13 cellular contexts compared by ENCODE assay signal in genomic region chr5:45385321-45386058, GRCh38.
A peak's percentile ranks its signal among the peaks of the same experiment; 100 is the strongest.
DNase-seq lines count a peak whose midpoint lies in the region; ATAC-seq and TF ChIP-seq lines count a peak whose summit lies in the region.
"Had no signal": no experiment of that assay in that cellular context is flagged by ENCODE, and none has a peak within 500 bp of the region (broad histone marks: within the 10 kb centered on the region; RNA-seq: fewer than 3 reads in every experiment).

No MANE protein-coding gene starts in this region.

- no peaks in the 10 kb centered on the region for H3K4me1 ChIP-seq in left lung
- H3K4me1 ChIP-seq: Caco-2 had no signal

- TF ChIP-seq CTCF in left lung (IDR thresholded peaks at IDR 0.05), result no peak

- peak; percentile 6 for DNase-seq in Caki2 (ENCODE audit: low read depth)
- DNase-seq in MG63, result peak; percentile 86
- DNase-seq in astrocyte of the hippocampus (ENCODE audit: low read depth, low spot score), result peak; percentile 67
- DNase-seq in left lung, result no peak
- no peak for DNase-seq in globus pallidus (ENCODE audit: low spot score)
- DNase-seq in left colon, result no peak
- DNase-seq in stimulated activated CD4-positive, alpha-beta T cell treated with anti-CD3 and anti-CD28 coated beads, Interleukin-2, amount 100 ng/mL, for 24 hours, result no peak
- DNase-seq: Caco-2; NCI-H1417 treated with DMSO at 0.1 percent for 48 hours; stimulated activated CD4-positive, alpha-beta T cell treated with anti-CD3 and anti-CD28 coated beads, Interleukin-4, amount 100 ng/mL, for 24 hours had no signal

- H3K27ac ChIP-seq in left lung, result no peak overlapping the region

- H3K27me3 ChIP-seq in MG63 (no peaks in the 10 kb centered on the region), left lung (no peaks in the 10 kb centered on the region)

- H3K36me3 ChIP-seq in MG63, result no peaks in the 10 kb centered on the region
- H3K36me3 ChIP-seq in left lung, result no peaks in the 10 kb centered on the region

- ATAC-seq in left lung (peak; percentile 49), left colon (no peak), GM18519 (IDR thresholded peaks at IDR 0.05; ENCODE audit: low FRiP score, unreplicated experiment) (no peak)
- ATAC-seq: activated T-helper 17 cell treated with anti-CD3 and anti-CD28 coated beads, Interleukin-2, amount 50 U/mL, for 72 hours; WTC11 had no signal

- intact Hi-C loops in left lung (cut with DNase I), result no loop called here
- intact Hi-C loops in left colon (cut with DNase I, micrococcal nuclease), result no loop called here

- H3K9me3 ChIP-seq in MG63 (no peaks in the 10 kb centered on the region), left lung (no peaks in the 10 kb centered on the region)
- H3K9me3 ChIP-seq: Caco-2 had no signal

- in situ Hi-C loops in Caki2 (cut with HindIII; ENCODE audit: low pct_unique_long_range_greater_than_20kb, low sequenced_read_pairs), result no loop called here

- H3K4me3 ChIP-seq in MG63, result no peak overlapping the region
- H3K4me3 ChIP-seq in left lung, result no peak overlapping the region

Comparison
In these comparisons a context has a peak if more than half of its experiments do, and no peak if none do; other contexts are left out.
1. DNase-seq: peak in Caki2 (single experiment), MG63 (single experiment) and astrocyte of the hippocampus (single experiment); none in left lung (0 of 2), globus pallidus (single experiment), left colon (0 of 2) and stimulated activated CD4-positive, alpha-beta T cell treated with anti-CD3 and anti-CD28 coated beads, Interleukin-2, amount 100 ng/mL, for 24 hours (0 of 2).